Comparison of ENCODE assay signal across 8 cellular contexts in genomic region chr18:6414723-6415362, GRCh38. TPM values are rescaled to one million over a fixed set of nuclear protein-coding genes. Genes with fewer than 3 reads are reported as not detected.
DNase-seq lines count a peak whose midpoint lies in the region; ATAC-seq, FAIRE-seq and TF ChIP-seq lines count a peak whose summit lies in the region.

Gene L3MBTL4 (minus strand): TSS chr18:6414911. CDS start chr18:6311625, 103,286 bp downstream.

- BruUV-seq in HepG2 (replicated peaks; lab: Mats Ljungman, UMichigan), result no TSS peak

- CTCF ChIA-PET in HepG2 (lab: Yijun Ruan, JAX; ENCODE audit: low intra/inter-chr PET ratio, low total read pairs), result no interaction called here

- H3K4me1 Mint-ChIP-seq in stimulated activated naive CD8-positive, alpha-beta T cell treated with anti-CD3 and anti-CD28 coated beads, Interleukin-15, amount 100 ng/mL, for 72 hours, result peaks cover 17% of the 10 kb centered on the region

- H3K4me3 Mint-ChIP-seq in stimulated activated naive CD8-positive, alpha-beta T cell treated with anti-CD3 and anti-CD28 coated beads, Interleukin-15, amount 100 ng/mL, for 72 hours, result peak within 1 kb of the TSS; percentile 80 to 89

- no peak for TF ChIP-seq EP300 in HepG2 (IDR thresholded peaks at IDR 0.05; ENCODE audit: low read depth in 2 of 2, low read length in 2 of 2)
- no peak for TF ChIP-seq EP300 in HepG2 (CRISPR knock-in tag; IDR thresholded peaks at IDR 0.05; ENCODE audit: borderline replicate concordance)

- H3K27ac Mint-ChIP-seq in stimulated activated naive CD8-positive, alpha-beta T cell treated with anti-CD3 and anti-CD28 coated beads, Interleukin-15, amount 100 ng/mL, for 72 hours, result peak within 1 kb of the TSS in 1 of 2 donors; percentile 89

- H4K20me1 ChIP-seq in HepG2 (ENCODE audit: insufficient read depth, low read length), result no peaks in the 10 kb centered on the region

- no peak within 1 kb of the TSS for H3K27ac ChIP-seq in HUES64 (ENCODE audit: low read depth, low read length)
- H3K27ac ChIP-seq in HepG2 (ENCODE audit: extremely low read length, insufficient read depth, low read length), result peak within 1 kb of the TSS; percentile 79

- H3K36me3 ChIP-seq in HUES64 (ENCODE audit: insufficient read depth, low read length) (no peaks in the 10 kb centered on the region), HepG2 (replicated peaks in 1 of 2; ENCODE audit: control insufficient read depth in 1 of 2, insufficient read depth in 2 of 2, low read length in 2 of 2) (no peaks in the 10 kb centered on the region)

- no peak; the same call in 1 of the 2 replicates for TF ChIP-seq RAD21 in HepG2 (CRISPR knock-in tag; IDR thresholded peaks at IDR 0.05)

- no peaks in the 10 kb centered on the region for H3K9me3 Mint-ChIP-seq in stimulated activated naive CD8-positive, alpha-beta T cell treated with anti-CD3 and anti-CD28 coated beads, Interleukin-15, amount 100 ng/mL, for 72 hours

- peak; percentile 45 to 55 for DNase-seq in NCI-H524 (lab: John Stamatoyannopoulos, UW)
- DNase-seq in NCI-H524 treated with DMSO at 0.1 percent for 48 hours (lab: John Stamatoyannopoulos, UW), result no peak
- no peak for DNase-seq in cardiac fibroblast (ENCODE audit: low read depth in 2 of 2)
- no peak for DNase-seq in HepG2 (ENCODE audit: low spot score)
- DNase-seq in stimulated activated naive CD8-positive, alpha-beta T cell treated with anti-CD3 and anti-CD28 coated beads, Interleukin-15, amount 100 ng/mL, for 72 hours, result peak in 1 of 2 donors; percentile 2
- DNase-seq in DMS153 treated with DMSO at 0.1 percent for 48 hours (lab: John Stamatoyannopoulos, UW; ENCODE audit: unreplicated experiment), result no peak

- TF ChIP-seq CTCF in cardiac fibroblast (IDR thresholded peaks at IDR 0.05; ENCODE audit: low read depth, low read length) (no peak), HepG2 (CRISPR knock-in tag; IDR thresholded peaks at IDR 0.05) (no peak)

- H3K4me1 ChIP-seq in HUES64 (ENCODE audit: insufficient read depth, low read length) (peaks cover 5% of the 10 kb centered on the region; the same call in 1 of the 2 replicates), HepG2 (ENCODE audit: insufficient read depth, low read length) (peaks cover 37% of the 10 kb centered on the region)

- peak within 1 kb of the TSS; percentile 96 for H2AFZ ChIP-seq in HepG2 (ENCODE audit: low read length)

- under 1% methylated on average over 67 of the region's 67 CpGs for WGBS in HUES64
- WGBS in HepG2 (ENCODE audit: low lambda C conversion rate), result 0% methylated on average over 7 of the region's 67 CpGs

- H3K4me2 ChIP-seq in HepG2 (ENCODE audit: low read depth, low read length), result peak within 1 kb of the TSS; percentile 99

- no peak for FAIRE-seq in HepG2 (lab: Jason Lieb, UNC)

- H3K9me3 ChIP-seq in HUES64 (ENCODE audit: insufficient read depth, low read depth, low read length), result no peaks in the 10 kb centered on the region
- no peaks in the 10 kb centered on the region for H3K9me3 ChIP-seq in HepG2 (ENCODE audit: low read length)

- H3K4me3 ChIP-seq in HUES64 (ENCODE audit: low read length), result peak within 1 kb of the TSS; percentile 74
- peak within 1 kb of the TSS; percentile 35 to 47 for H3K4me3 ChIP-seq in cardiac fibroblast (replicated peaks in 1 of 2; ENCODE audit: low read depth in 2 of 2, low read length in 2 of 2)
- peak within 1 kb of the TSS; percentile 85 to 98 (median 91) for H3K4me3 ChIP-seq in HepG2 (replicated peaks in 1 of 3; ENCODE audit: insufficient read depth in 1 of 3, low read depth in 2 of 3, low read length in 3 of 3)

- in situ Hi-C loops in HepG2 (cut with HindIII; ENCODE audit: extremely low pct_ligation_motif_present, low pct_unique_long_range_greater_than_20kb), result no loop called here

- ATAC-seq in GM21526 (IDR thresholded peaks at IDR 0.05; ENCODE audit: low FRiP score, unreplicated experiment), result peak; percentile 50
- ATAC-seq in HepG2, result peak; percentile 69
- ATAC-seq in stimulated activated naive CD8-positive, alpha-beta T cell treated with anti-CD3 and anti-CD28 coated beads, Interleukin-15, amount 100 ng/mL, for 72 hours, result peak; percentile 60

- peaks cover 49% of the 10 kb centered on the region for H3K27me3 Mint-ChIP-seq in stimulated activated naive CD8-positive, alpha-beta T cell treated with anti-CD3 and anti-CD28 coated beads, Interleukin-15, amount 100 ng/mL, for 72 hours

- peaks cover 36% of the 10 kb centered on the region for H3K79me2 ChIP-seq in HepG2 (ENCODE audit: insufficient read depth, low read length)

- TF ChIP-seq POLR2A in HepG2 (IDR thresholded peaks at IDR 0.05; ENCODE audit: insufficient read depth in 1 of 2, low read depth in 2 of 2, low read length in 2 of 2), result peak; percentile 52 to 57

- H3K27me3 ChIP-seq in HUES64 (ENCODE audit: insufficient read depth, low read length) (peaks cover 42% of the 10 kb centered on the region), HepG2 (ENCODE audit: control insufficient read depth in 1 of 2, insufficient read depth in 2 of 2, low read length in 2 of 2) (no peaks in the 10 kb centered on the region; a peak in 1 of 5 replicates)

- H3K9ac ChIP-seq in HUES64 (ENCODE audit: low read depth, low read length) (peak within 1 kb of the TSS; percentile 60), HepG2 (ENCODE audit: insufficient read depth, low read depth, low read length) (peak within 1 kb of the TSS; percentile 95)

- intact Hi-C loops in HepG2 (cut with micrococcal nuclease; ENCODE audit: unreplicated experiment), result loop anchor here (2.0 to 5.0 kb wide), 2 partner anchors 44 to 133 kb away; no protein-coding TSS in a partner anchor

- POLR2A ChIA-PET in HepG2 (lab: Yijun Ruan, JAX), result interaction anchor here (1.2 to 1.6 kb wide), 2 partner anchors 9 to 47 kb away, joined by 3 to 18 read pairs; no protein-coding TSS in a partner anchor

TF ChIP-seq in HepG2, 621 proteins besides CTCF, POLR2A, EP300 and RAD21 (continues in another document):
- TF ChIP-seq ZNF577 (CRISPR knock-in tag; IDR thresholded peaks at IDR 0.05; ENCODE audit: borderline replicate concordance, low read depth) (no peak), ZNF256 (CRISPR knock-in tag; conservative IDR thresholded peaks at IDR 0.05) (0 out of 2 replicates have a peak, but pooled peaks have one; percentile 57), ATAD3A (CRISPR knock-in tag; IDR thresholded peaks at IDR 0.05) (no peak), SNAPC2 (CRISPR knock-in tag; IDR thresholded peaks at IDR 0.05) (no peak), ZNF878 (CRISPR knock-in tag; IDR thresholded peaks at IDR 0.05) (0 out of 2 replicates have a peak, but pooled peaks have one; percentile 25), KMT2A (CRISPR knock-in tag; IDR thresholded peaks at IDR 0.05) (no peak), POLR2G (IDR thresholded peaks at IDR 0.05; ENCODE audit: low read depth, low read length) (peak; percentile 60; the same call in 1 of the 2 replicates), ZFP1 (CRISPR knock-in tag; IDR thresholded peaks at IDR 0.05) (no peak), PHF21A (CRISPR knock-in tag; IDR thresholded peaks at IDR 0.05) (no peak), RBFOX2 (IDR thresholded peaks at IDR 0.05; ENCODE audit: low read depth, low read length) (peak; percentile 50; the same call in 1 of the 2 replicates), ZSCAN9 (CRISPR knock-in tag; IDR thresholded peaks at IDR 0.05; ENCODE audit: borderline replicate concordance) (no peak), ZNF614 (CRISPR knock-in tag; IDR thresholded peaks at IDR 0.05; ENCODE audit: borderline replicate concordance) (peak; percentile 19; the same call in 1 of the 2 replicates), YEATS4 (CRISPR knock-in tag; IDR thresholded peaks at IDR 0.05; ENCODE audit: borderline replicate concordance) (peak; percentile 35; the same call in 1 of the 2 replicates), ZBTB38 (CRISPR knock-in tag; IDR thresholded peaks at IDR 0.05) (0 out of 2 replicates have a peak, but pooled peaks have one; percentile 14)
- TF ChIP-seq, protein P1, sequence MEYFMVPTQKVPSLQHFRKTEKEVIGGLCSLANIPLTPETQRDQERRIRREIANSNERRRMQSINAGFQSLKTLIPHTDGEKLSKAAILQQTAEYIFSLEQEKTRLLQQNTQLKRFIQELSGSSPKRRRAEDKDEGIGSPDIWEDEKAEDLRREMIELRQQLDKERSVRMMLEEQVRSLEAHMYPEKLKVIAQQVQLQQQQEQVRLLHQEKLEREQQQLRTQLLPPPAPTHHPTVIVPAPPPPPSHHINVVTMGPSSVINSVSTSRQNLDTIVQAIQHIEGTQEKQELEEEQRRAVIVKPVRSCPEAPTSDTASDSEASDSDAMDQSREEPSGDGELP (IDR thresholded peaks at IDR 0.05; ENCODE audit: borderline replicate concordance, low read depth), result no peak

RNA-seq across cellular contexts. Expression of gene L3MBTL4, which starts in this region (rescaled TPM):
- 0.35 TPM for polyA plus RNA-seq in HUES64 (2013, experiment 1 of 2)
- 0.51 TPM for polyA plus RNA-seq in HUES64 (2013, experiment 2 of 2)
- 12.8 and 13.3 TPM in 2 replicates for total RNA-seq in HepG2 (2016; rRNA removed; fragmentation: Illumina TruSeq; extraction: Trizol)
- total RNA-seq in HepG2 (2016; cell fraction: cytosol; rRNA removed; fragmentation: Illumina TruSeq; extraction: Trizol; ENCODE audit: low read depth), result 25.3 and 29.3 TPM in 2 replicates
- total RNA-seq in HepG2 (2016; cell fraction: insoluble cytoplasmic fraction; rRNA removed; fragmentation: Illumina TruSeq; extraction: Trizol), result 11.6 and 12.3 TPM in 2 replicates
- total RNA-seq in HepG2 (2016; cell fraction: membrane; rRNA removed; fragmentation: Illumina TruSeq; extraction: Trizol), result 18.9 and 22.5 TPM in 2 replicates
- 23.9 and 26.7 TPM in 2 replicates for total RNA-seq in HepG2 (2016; cell fraction: nucleus; rRNA removed; fragmentation: Illumina TruSeq; extraction: Trizol)
- 10.8 and 13.6 TPM in 2 replicates for polyA plus RNA-seq in HepG2 (2011; rRNA removed)
- 7.7 and 12.3 TPM in 2 replicates for polyA plus RNA-seq in HepG2 (2011; cell fraction: cytosol; rRNA removed)
- 16.7 and 22.6 TPM in 2 replicates for polyA plus RNA-seq in HepG2 (2011; cell fraction: nucleus; rRNA removed)
- polyA plus RNA-seq in HepG2 (2012), result 17.6 and 21.8 TPM in 2 replicates
- polyA plus RNA-seq in HepG2 (2016; cell fraction: cytosol; fragmentation: Illumina TruSeq; extraction: Trizol; ENCODE audit: low read depth), result 1.4 and 1.5 TPM in 2 replicates
- 9.6 and 10.1 TPM in 2 replicates for polyA plus RNA-seq in HepG2 (2016; cell fraction: insoluble cytoplasmic fraction; fragmentation: Illumina TruSeq; extraction: Trizol; ENCODE audit: low read depth)
- polyA plus RNA-seq in HepG2 (2016; cell fraction: membrane; fragmentation: Illumina TruSeq; extraction: Trizol; ENCODE audit: low read depth), result 3.7 TPM in 2 replicates
- polyA plus RNA-seq in HepG2 (2016; cell fraction: nucleus; fragmentation: Illumina TruSeq; extraction: Trizol; ENCODE audit: insufficient read depth, low read depth), result 9.3 and 9.7 TPM in 2 replicates
- 24.0 TPM in 1 of 2 replicates, not detected in the other for polyA minus RNA-seq in HepG2 (2011; rRNA and poly(A)+ RNA removed; ENCODE audit: low replicate concordance)
- polyA minus RNA-seq in HepG2 (2011; cell fraction: cytosol; rRNA and poly(A)+ RNA removed), result 13.0 and 15.2 TPM in 2 replicates
- 98.6 and 130 TPM in 2 replicates for polyA minus RNA-seq in HepG2 (2011; cell fraction: nucleus; rRNA and poly(A)+ RNA removed)

Comparison
In these comparisons a context has a peak if more than half of its experiments do, and no peak if none do; other contexts are left out.
1. DNase-seq: peak in NCI-H524 (2 of 2); none in NCI-H524 treated with DMSO at 0.1 percent for 48 hours (single experiment), cardiac fibroblast (0 of 2), HepG2 (single experiment) and DMS153 treated with DMSO at 0.1 percent for 48 hours (single experiment).
2. H3K4me3 ChIP-seq: peak in every context shown above with its lines; median percentile 91 in HepG2; 74 in HUES64; 41 in cardiac fibroblast.
3. Peak in every context shown above with its lines, with median percentiles within 50 percentile points of each other: ATAC-seq.